9 cellular contexts compared by ENCODE assay signal in the genomic region with DNA sequence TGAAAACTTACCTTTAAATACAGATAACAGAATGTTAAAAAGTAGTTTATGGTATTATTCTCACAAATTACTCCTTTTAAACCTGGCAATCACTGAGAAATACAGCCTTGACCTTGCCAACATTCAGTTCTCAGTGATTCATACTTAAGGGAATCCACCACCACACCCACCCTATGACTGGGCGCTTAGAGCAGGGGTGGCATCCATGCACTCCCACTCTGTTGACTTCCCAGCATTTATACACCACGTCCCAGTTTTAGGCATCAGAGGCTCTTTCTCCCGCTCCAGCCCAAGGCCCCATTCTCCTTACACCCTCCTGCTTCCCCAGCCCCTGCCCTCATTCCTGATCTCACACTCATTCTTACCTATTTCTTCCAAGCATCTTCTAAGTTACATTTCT. TPM values are rescaled to one million over a fixed set of nuclear protein-coding genes. Genes with fewer than 3 reads are reported as not detected.
DNase-seq lines count a peak whose midpoint lies in the region; ATAC-seq lines count a peak whose summit lies in the region.
"Had no signal": no experiment of that assay in that cellular context is flagged by ENCODE, and none has a peak within 500 bp of the region (broad histone marks: within the 10 kb centered on the region; RNA-seq: fewer than 3 reads in every experiment).

No MANE protein-coding gene starts in this region.

- H3K27me3 Mint-ChIP-seq in activated CD4-positive, alpha-beta T cell treated with anti-CD3 and anti-CD28 coated beads, Interleukin-2, amount 10 ng/mL, durations not matched to agents 7 days and 5 days, result no peaks in the 10 kb centered on the region
- H3K27me3 Mint-ChIP-seq in activated T-helper 17 cell treated with anti-CD3 and anti-CD28 coated beads, Interleukin-2, amount 50 U/mL, for 72 hours, result no peaks in the 10 kb centered on the region
- H3K27me3 Mint-ChIP-seq: dendritic cell treated with granulocyte-macrophage colony-stimulating factor and Interleukin-4, amounts not matched to agents 40 ng/mL and 50 ng/mL, for 4 days had no signal

- peak overlapping the region in 2 of 5 donors; percentile 40 to 83 for H3K9ac ChIP-seq in subcutaneous abdominal adipose tissue (ENCODE audit: low read length in 5 of 5)

- peaks cover 40% of the 10 kb centered on the region for H3K36me3 Mint-ChIP-seq in activated CD4-positive, alpha-beta T cell treated with anti-CD3 and anti-CD28 coated beads, Interleukin-2, amount 10 ng/mL, durations not matched to agents 7 days and 5 days (ENCODE audit: low read depth)
- H3K36me3 Mint-ChIP-seq in activated T-helper 17 cell treated with anti-CD3 and anti-CD28 coated beads, Interleukin-2, amount 50 U/mL, for 72 hours (ENCODE audit: low read depth), result peaks cover 84% of the 10 kb centered on the region

- peaks cover 9 to 77% (median 68%) of the 10 kb centered on the region in 5 donors for H3K4me1 ChIP-seq in subcutaneous abdominal adipose tissue (ENCODE audit: control insufficient read depth in 5 of 5, insufficient read depth in 5 of 5, low read length in 5 of 5)

- DNase-seq in activated CD4-positive, alpha-beta T cell treated with anti-CD3 and anti-CD28 coated beads for 48 hours, result peak; percentile 24
- no peak for DNase-seq in activated CD4-positive, alpha-beta T cell treated with anti-CD3 and anti-CD28 coated beads, Interleukin-2, amount 10 ng/mL, durations not matched to agents 7 days and 5 days
- peak; percentile 71 for DNase-seq in hepatic stellate cell (ENCODE audit: low spot score)
- no peak for DNase-seq in NCI-H2227 (lab: John Stamatoyannopoulos, UW; ENCODE audit: unreplicated experiment)
- DNase-seq in germinal center (ENCODE audit: low spot score), result no peak

- no peak overlapping the region for H3K4me3 ChIP-seq in subcutaneous abdominal adipose tissue (ENCODE audit: low read depth in 1 of 5, low read length in 5 of 5)

- H3K9me3 ChIP-seq in subcutaneous abdominal adipose tissue (ENCODE audit: control insufficient read depth in 5 of 5, low read length in 5 of 5), result no peaks in the 10 kb centered on the region

- peak overlapping the region; percentile 94 for H3K27ac ChIP-seq in subcutaneous abdominal adipose tissue (ENCODE audit: low read depth, low read length)

- peak; percentile 88 for ATAC-seq in activated T-helper 17 cell treated with anti-CD3 and anti-CD28 coated beads, Interleukin-2, amount 50 U/mL, for 72 hours (replicated peaks)
- no peak for ATAC-seq in HG02970 (IDR thresholded peaks at IDR 0.05; ENCODE audit: low FRiP score, unreplicated experiment)

- H3K4me1 Mint-ChIP-seq in activated CD4-positive, alpha-beta T cell treated with anti-CD3 and anti-CD28 coated beads, Interleukin-2, amount 10 ng/mL, durations not matched to agents 7 days and 5 days, result peaks cover 35% of the 10 kb centered on the region
- peaks cover 38% of the 10 kb centered on the region for H3K4me1 Mint-ChIP-seq in activated T-helper 17 cell treated with anti-CD3 and anti-CD28 coated beads, Interleukin-2, amount 50 U/mL, for 72 hours

- no peak overlapping the region for H3K4me3 Mint-ChIP-seq in activated CD4-positive, alpha-beta T cell treated with anti-CD3 and anti-CD28 coated beads, Interleukin-2, amount 10 ng/mL, durations not matched to agents 7 days and 5 days
- peak overlapping the region; percentile 0 for H3K4me3 Mint-ChIP-seq in activated T-helper 17 cell treated with anti-CD3 and anti-CD28 coated beads, Interleukin-2, amount 50 U/mL, for 72 hours
- H3K4me3 Mint-ChIP-seq: dendritic cell treated with granulocyte-macrophage colony-stimulating factor and Interleukin-4, amounts not matched to agents 40 ng/mL and 50 ng/mL, for 4 days had no signal

- CTCF ChIA-PET in activated CD4-positive, alpha-beta T cell treated with anti-CD3 and anti-CD28 coated beads, Interleukin-2, amount 10 ng/mL, durations not matched to agents 7 days and 5 days (lab: Charles Lee), result no interaction called here

- H3K27ac Mint-ChIP-seq in activated CD4-positive, alpha-beta T cell treated with anti-CD3 and anti-CD28 coated beads, Interleukin-2, amount 10 ng/mL, durations not matched to agents 7 days and 5 days, result no peak overlapping the region
- no peak overlapping the region for H3K27ac Mint-ChIP-seq in activated T-helper 17 cell treated with anti-CD3 and anti-CD28 coated beads, Interleukin-2, amount 50 U/mL, for 72 hours
- H3K27ac Mint-ChIP-seq: dendritic cell treated with granulocyte-macrophage colony-stimulating factor and Interleukin-4, amounts not matched to agents 40 ng/mL and 50 ng/mL, for 4 days had no signal

- H3K27me3 ChIP-seq in subcutaneous abdominal adipose tissue (ENCODE audit: control insufficient read depth in 5 of 5, insufficient read depth in 4 of 5, low read length in 5 of 5), result no peaks in the 10 kb centered on the region

- peaks cover 0 to 6% (median 3%) of the 10 kb centered on the region in 5 donors for H3K36me3 ChIP-seq in subcutaneous abdominal adipose tissue (ENCODE audit: control insufficient read depth in 5 of 5, insufficient read depth in 5 of 5, low read length in 5 of 5)

- no peaks in the 10 kb centered on the region for H3K9me3 Mint-ChIP-seq in activated CD4-positive, alpha-beta T cell treated with anti-CD3 and anti-CD28 coated beads, Interleukin-2, amount 10 ng/mL, durations not matched to agents 7 days and 5 days
- H3K9me3 Mint-ChIP-seq in activated T-helper 17 cell treated with anti-CD3 and anti-CD28 coated beads, Interleukin-2, amount 50 U/mL, for 72 hours, result no peaks in the 10 kb centered on the region
- H3K9me3 Mint-ChIP-seq: dendritic cell treated with granulocyte-macrophage colony-stimulating factor and Interleukin-4, amounts not matched to agents 40 ng/mL and 50 ng/mL, for 4 days had no signal

- POLR2A ChIA-PET in activated CD4-positive, alpha-beta T cell treated with anti-CD3 and anti-CD28 coated beads, Interleukin-2, amount 10 ng/mL, durations not matched to agents 7 days and 5 days (lab: Charles Lee), result no interaction called here

RNA-seq across cellular contexts. Expression of a gene that starts 16.3 kb away (rescaled TPM):
- total RNA-seq in activated CD4-positive, alpha-beta T cell treated with anti-CD3 and anti-CD28 coated beads, Interleukin-2, amount 10 ng/mL, durations not matched to agents 7 days and 5 days, result 10 to 100 TPM; 30.2 to 34.1 TPM
- total RNA-seq in activated T-helper 17 cell treated with anti-CD3 and anti-CD28 coated beads, Interleukin-2, amount 50 U/mL, for 72 hours, result 10 to 100 TPM; 36.5 to 63.6 TPM

Comparison
In these comparisons a context has a peak if more than half of its experiments do, and no peak if none do; other contexts are left out.
1. DNase-seq: peak in activated CD4-positive, alpha-beta T cell treated with anti-CD3 and anti-CD28 coated beads for 48 hours (single experiment) and hepatic stellate cell (single experiment); none in activated CD4-positive, alpha-beta T cell treated with anti-CD3 and anti-CD28 coated beads, Interleukin-2, amount 10 ng/mL, durations not matched to agents 7 days and 5 days (single experiment), NCI-H2227 (single experiment) and germinal center (single experiment).